In the genomic region with DNA sequence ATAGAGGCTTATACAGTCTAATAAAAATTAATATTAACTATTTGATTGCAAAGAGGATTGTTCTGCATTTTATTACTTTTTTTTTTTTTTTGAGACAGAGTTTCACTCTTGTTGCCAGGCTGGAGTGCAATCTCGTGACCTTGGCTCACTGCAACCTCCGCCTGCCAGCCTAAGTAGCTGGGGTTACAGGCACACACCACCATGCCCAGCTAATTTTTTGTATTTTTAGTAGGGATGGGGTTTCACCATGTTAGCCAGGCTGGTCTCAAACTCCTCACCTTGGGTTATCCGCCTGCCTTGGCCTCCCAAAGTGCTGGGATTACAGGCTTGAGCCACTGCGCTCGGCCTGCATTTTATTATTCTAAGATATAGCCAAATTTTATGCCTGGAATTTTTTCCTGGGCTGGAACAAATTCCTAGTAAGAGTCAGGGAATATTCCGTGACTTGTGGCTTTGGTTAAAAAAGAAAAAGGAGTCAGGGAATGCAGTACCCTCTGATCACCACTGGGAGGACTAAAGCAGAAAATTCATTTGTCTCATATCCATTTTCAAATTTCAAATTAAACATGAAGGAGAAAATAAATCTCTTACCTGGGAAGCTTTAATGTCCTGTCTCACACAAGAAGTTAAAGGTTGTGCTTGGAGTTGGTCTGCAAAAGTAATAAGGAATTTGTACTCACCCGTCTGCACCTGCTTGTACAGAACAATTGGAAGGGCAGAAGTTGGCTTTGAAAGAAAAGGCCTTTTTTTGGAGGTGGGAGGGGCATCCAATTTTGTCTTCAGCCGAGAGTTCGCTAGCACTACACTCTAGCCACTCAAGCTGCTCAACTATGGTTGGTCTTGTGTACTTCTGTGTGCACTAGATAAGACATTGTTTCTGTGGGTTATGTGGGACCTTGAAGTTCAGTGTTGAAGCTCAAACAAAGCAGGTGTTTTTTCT, we compare ENCODE assay signal across 7 cellular contexts. TPM values are rescaled to one million over a fixed set of nuclear protein-coding genes. Genes with fewer than 3 reads are reported as not detected.
DNase-seq lines count a peak whose midpoint lies in the region; TF ChIP-seq lines count a peak whose summit lies in the region.

No MANE protein-coding gene starts in this region.

- H3K4me3 ChIP-seq in astrocyte of the cerebellum (ENCODE audit: low read depth, low read length), result no peak overlapping the region
- H3K4me3 ChIP-seq in kidney epithelial cell (ENCODE audit: low read depth, low read length), result no peak overlapping the region

- peaks cover 45% of the 10 kb centered on the region for H3K4me1 Mint-ChIP-seq in type B pancreatic cell (ENCODE audit: unreplicated experiment)

- no peaks in the 10 kb centered on the region for H3K36me3 ChIP-seq in kidney epithelial cell (ENCODE audit: control insufficient read depth, insufficient read depth, low read length)

- H3K27ac Mint-ChIP-seq in type B pancreatic cell, result no peak overlapping the region

- H3K4me3 Mint-ChIP-seq in type B pancreatic cell, result peak overlapping the region; percentile 10

- peak; percentile 79 for DNase-seq in ELR (ENCODE audit: low read depth)
- peak; percentile 65 for DNase-seq in KBM-7
- peak; percentile 53 for DNase-seq in astrocyte of the cerebellum (ENCODE audit: low read depth)
- no peak for DNase-seq in kidney epithelial cell (ENCODE audit: low read depth)
- DNase-seq in type B pancreatic cell (ENCODE audit: extremely low spot score, unreplicated experiment), result no peak
- DNase-seq in NCI-H2029 (lab: John Stamatoyannopoulos, UW), result no peak
- no peak for DNase-seq in NCI-H187 treated with DMSO at 0.1 percent for 48 hours (lab: John Stamatoyannopoulos, UW)

- H3K9me3 Mint-ChIP-seq in type B pancreatic cell, result no peaks in the 10 kb centered on the region

- in situ Hi-C loops in KBM-7 (cut with MboI; ENCODE audit: low pct_unique_long_range_greater_than_20kb, low sequenced_read_pairs), result no loop called here
- in situ Hi-C loops in astrocyte of the cerebellum (cut with HindIII; ENCODE audit: low sequenced_read_pairs), result no loop called here

- no peaks in the 10 kb centered on the region for H3K27me3 ChIP-seq in kidney epithelial cell (ENCODE audit: control insufficient read depth, insufficient read depth, low read length)

- TF ChIP-seq CTCF in astrocyte of the cerebellum (IDR thresholded peaks at IDR 0.05; ENCODE audit: low read depth, low read length, missing control alignments) (peak; percentile 80), kidney epithelial cell (IDR thresholded peaks at IDR 0.05; ENCODE audit: insufficient read depth, low read length, poor library complexity, severe bottlenecking) (peak; percentile 71), type B pancreatic cell (conservative IDR thresholded peaks at IDR 0.05) (peak; percentile 86)

- H3K27me3 Mint-ChIP-seq in type B pancreatic cell, result no peaks in the 10 kb centered on the region

- H3K36me3 Mint-ChIP-seq in type B pancreatic cell, result no peaks in the 10 kb centered on the region

RNA-seq across cellular contexts. Expression of a gene that starts 8.7 kb away (rescaled TPM):
- total RNA-seq in kidney epithelial cell, result 64.4 and 74.1 TPM in 2 replicates
- total RNA-seq in type B pancreatic cell (ENCODE audit: low replicate concordance), result 79.1 and 91.4 TPM in 2 replicates

RNA-seq across cellular contexts. Expression of a gene that starts 59.9 kb away (rescaled TPM):
- total RNA-seq in kidney epithelial cell (216 and 254 TPM in 2 replicates), type B pancreatic cell (ENCODE audit: low replicate concordance) (327 and 340 TPM in 2 replicates)

Comparison
In these comparisons a context has a peak if more than half of its experiments do, and no peak if none do; other contexts are left out.
1. DNase-seq: peak in ELR (single experiment), KBM-7 (single experiment) and astrocyte of the cerebellum (single experiment); none in kidney epithelial cell (single experiment), type B pancreatic cell (single experiment), NCI-H2029 (single experiment) and NCI-H187 treated with DMSO at 0.1 percent for 48 hours (single experiment).
2. Peak in every context shown above with its lines, with median percentiles within 50 percentile points of each other: CTCF ChIP-seq.